In the genomic region with DNA sequence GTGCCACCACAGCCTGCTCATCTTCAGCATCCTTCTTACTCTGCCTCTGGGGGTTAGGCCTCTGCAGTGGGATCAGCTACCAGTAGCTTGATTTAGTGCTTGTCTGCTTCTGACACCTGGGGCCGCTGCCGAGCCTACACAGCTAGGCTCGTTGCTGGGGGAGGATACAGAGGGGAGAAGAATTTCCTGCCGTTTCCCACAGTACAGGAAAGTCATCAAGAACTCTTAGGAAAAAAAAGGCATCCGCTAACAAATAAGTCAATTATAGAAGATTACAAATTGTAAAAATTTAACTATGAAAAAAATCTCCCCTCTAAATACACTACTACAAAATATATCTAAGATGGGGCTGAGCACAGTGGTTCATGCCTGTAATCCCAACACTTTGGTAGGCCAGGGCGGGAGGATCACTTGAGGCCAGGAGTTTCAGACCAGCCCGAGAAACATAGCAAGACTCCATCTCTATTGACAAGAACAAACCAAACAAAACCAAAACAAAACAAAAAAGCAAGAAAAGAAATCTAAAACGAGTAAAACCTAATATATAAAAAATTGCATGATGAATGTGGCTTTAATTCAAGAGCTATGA, we compare ENCODE assay signal across 9 cellular contexts. TPM values are rescaled to one million over a fixed set of nuclear protein-coding genes. Genes with fewer than 3 reads are reported as not detected.
DNase-seq lines count a peak whose midpoint lies in the region; ATAC-seq and TF ChIP-seq lines count a peak whose summit lies in the region.
"Had no signal": no experiment of that assay in that cellular context is flagged by ENCODE, and none has a peak within 500 bp of the region (broad histone marks: within the 10 kb centered on the region; RNA-seq: fewer than 3 reads in every experiment).

No MANE protein-coding gene starts in this region.

- H3K27me3 ChIP-seq in brain microvascular endothelial cell (replicated peaks) (no peaks in the 10 kb centered on the region), left lung (no peaks in the 10 kb centered on the region), upper lobe of left lung (no peaks in the 10 kb centered on the region)
- H3K27me3 ChIP-seq: SJSA1 had no signal

- H3K36me3 ChIP-seq in brain microvascular endothelial cell (replicated peaks) (peaks cover 3% of the 10 kb centered on the region), left lung (no peaks in the 10 kb centered on the region), upper lobe of left lung (no peaks in the 10 kb centered on the region)

- no peak for TF ChIP-seq EP300 in upper lobe of left lung (IDR thresholded peaks at IDR 0.05)

- intact Hi-C loops in left lung (cut with DNase I): no loop called here

- WGBS in upper lobe of left lung, 2 donors: 40 to 45% methylated on average over 8 of the region's 8 CpGs

- peak; percentile 71 for TF ChIP-seq CTCF in brain microvascular endothelial cell (IDR thresholded peaks at IDR 0.05; ENCODE audit: low read depth, low read length, missing control alignments)
- TF ChIP-seq CTCF in left lung (IDR thresholded peaks at IDR 0.05): no peak
- TF ChIP-seq CTCF in upper lobe of left lung (IDR thresholded peaks at IDR 0.05): no peak

- ATAC-seq in HG02610 (IDR thresholded peaks at IDR 0.05; ENCODE audit: unreplicated experiment): peak; percentile 45
- ATAC-seq in left lung: peak; percentile 7
- no peak for ATAC-seq in upper lobe of left lung (ENCODE audit: low FRiP score in 2 of 2)

- H3K9me3 ChIP-seq in left lung (no peaks in the 10 kb centered on the region), upper lobe of left lung (no peaks in the 10 kb centered on the region)
- H3K9me3 ChIP-seq: SJSA1 had no signal

- no peak overlapping the region for H3K27ac ChIP-seq in brain microvascular endothelial cell
- H3K27ac ChIP-seq in left lung: peak overlapping the region; percentile 71 to 80
- peak overlapping the region; percentile 75 to 80 (median 78) for H3K27ac ChIP-seq in upper lobe of left lung

- H3K4me3 ChIP-seq in brain microvascular endothelial cell (ENCODE audit: low read depth, low read length): no peak overlapping the region
- no peak overlapping the region for H3K4me3 ChIP-seq in left lung
- H3K4me3 ChIP-seq in upper lobe of left lung: no peak overlapping the region
- H3K4me3 ChIP-seq: SJSA1 had no signal

- in situ Hi-C loops in brain microvascular endothelial cell (cut with HindIII; ENCODE audit: low pct_ligation_motif_present, low sequenced_read_pairs): no loop called here

- H3K4me1 ChIP-seq in left lung (peaks cover 37 to 78% of the 10 kb centered on the region in 2 donors), upper lobe of left lung (peaks cover 41 to 73% (median 54%) of the 10 kb centered on the region in 4 donors)

- peak; percentile 41 for DNase-seq in brain microvascular endothelial cell
- no peak for DNase-seq in left lung
- no peak for DNase-seq in upper lobe of left lung
- DNase-seq in EL: no peak
- no peak for DNase-seq in DMS79 (lab: John Stamatoyannopoulos, UW)
- no peak for DNase-seq in activated CD8-positive, alpha-beta memory T cell treated with anti-CD3 and anti-CD28 coated beads for 24 hours
- DNase-seq: activated naive CD4-positive, alpha-beta T cell treated with Interleukin-2 at 50 U/mL for 16 hours had no signal

- no peak for TF ChIP-seq POLR2A in upper lobe of left lung (IDR thresholded peaks at IDR 0.05)

RNA-seq across cellular contexts. Expression of gene LATS2, which starts 26.7 kb away (rescaled TPM):
- total RNA-seq in left lung (10 to 100 TPM; 30.7 to 31.9 TPM), upper lobe of left lung (10 to 100 TPM; 26.2 to 44.4 (median 39.5) TPM)

Comparison
In these comparisons a context has a peak if more than half of its experiments do, and no peak if none do; other contexts are left out.
1. ATAC-seq: peak in HG02610 (single experiment) and left lung (single experiment); none in upper lobe of left lung (0 of 2).